In genomic region chr7:151669762-151670161, GRCh38 we compare ENCODE assay signal across 31 cellular contexts.
"Had no signal": no experiment of that assay in that cellular context is flagged by ENCODE, and none has a peak within 500 bp of the region (broad histone marks: within the 10 kb centered on the region; RNA-seq: fewer than 3 reads in every experiment).

No MANE protein-coding gene starts in this region.

- H2AFZ ChIP-seq: neural progenitor cell had no signal

- H3K27ac ChIP-seq: left lung, lower lobe of right lung, neural progenitor cell, ovary, skin epidermis, testis, thyroid gland, transverse colon, upper lobe of right lung had no signal

- H3K36me3 Mint-ChIP-seq: mesothelial cell of epicardium, natural killer cell had no signal

- H3K4me1 ChIP-seq: left lung, testis, transverse colon had no signal

- DNase-seq: head of caudate nucleus; hippocampal formation; kidney glomerular epithelial cell; left cardiac atrium; left lung; lower lobe of right lung; mammary epithelial cell; mesendoderm; naive B cell; natural killer cell; nephron progenitor cell; ovary; right lobe of liver; stimulated activated CD4-positive, alpha-beta T cell treated with anti-CD3 and anti-CD28 coated beads, Interleukin-12 subunit alpha, Interleukin-12 subunit beta, amount 100 ng/mL, for 4 hours; stimulated activated CD4-positive, alpha-beta T cell treated with anti-CD3 and anti-CD28 coated beads, Interleukin-15, amount 100 ng/mL, for 24 hours; stimulated activated CD4-positive, alpha-beta T cell treated with anti-CD3 and anti-CD28 coated beads, Interleukin-2, amount 100 ng/mL, for 24 hours; stimulated activated CD4-positive, alpha-beta T cell treated with anti-CD3 and anti-CD28 coated beads, Interleukin-4, amount 100 ng/mL, for 1 hour; stimulated activated naive CD4-positive, alpha-beta T cell treated with Interleukin-2 at 50 U/mL for 16 hours; stimulated activated naive CD8-positive, alpha-beta T cell treated with anti-CD3 and anti-CD28 coated beads, Interleukin-15, amount 100 ng/mL, for 72 hours; substantia nigra; testis; thyroid gland; transverse colon; upper lobe of right lung had no signal

- H3K9me3 ChIP-seq: lower lobe of right lung, ovary, right lobe of liver, testis, thyroid gland, transverse colon, upper lobe of right lung had no signal

- FAIRE-seq: keratinocyte, urothelium cell line had no signal

- H3K4me3 Mint-ChIP-seq: mesothelial cell of epicardium; natural killer cell; nephron progenitor cell; stimulated activated effector memory CD8-positive, alpha-beta T cell treated with anti-CD3 and anti-CD28 coated beads, Interleukin-12 subunit alpha, Interleukin-12 subunit beta, amount 100 ng/mL, for 72 hours; stimulated activated naive CD8-positive, alpha-beta T cell treated with anti-CD3 and anti-CD28 coated beads, Interleukin-15, amount 100 ng/mL, for 72 hours had no signal

- H3K36me3 ChIP-seq: lower lobe of right lung, neural progenitor cell, ovary, thyroid gland, transverse colon had no signal

- H3K9ac ChIP-seq: neural progenitor cell had no signal

- H3K27me3 Mint-ChIP-seq: naive B cell; stimulated activated naive CD8-positive, alpha-beta T cell treated with anti-CD3 and anti-CD28 coated beads, Interleukin-15, amount 100 ng/mL, for 72 hours had no signal

- H3K4me2 ChIP-seq: neural progenitor cell had no signal

- H3K9me3 Mint-ChIP-seq: natural killer cell had no signal

- ATAC-seq: left cardiac atrium; left lung; lower lobe of right lung; natural killer cell; right lobe of liver; stimulated activated effector memory CD8-positive, alpha-beta T cell treated with anti-CD3 and anti-CD28 coated beads, Interleukin-12 subunit alpha, Interleukin-12 subunit beta, amount 100 ng/mL, for 72 hours; stimulated activated naive CD8-positive, alpha-beta T cell treated with anti-CD3 and anti-CD28 coated beads, Interleukin-15, amount 100 ng/mL, for 72 hours; upper lobe of right lung had no signal

- H3K4me1 Mint-ChIP-seq: stimulated activated naive CD8-positive, alpha-beta T cell treated with anti-CD3 and anti-CD28 coated beads, Interleukin-15, amount 100 ng/mL, for 72 hours had no signal

- H3K4me3 ChIP-seq: left lung, lower lobe of right lung, neural progenitor cell, ovary, right atrium auricular region, right lobe of liver, skin epidermis, testis, thyroid gland, transverse colon, upper lobe of right lung had no signal

- H3K27me3 ChIP-seq: left lung, neural progenitor cell, ovary, right atrium auricular region, right lobe of liver, testis, thyroid gland, transverse colon, upper lobe of right lung had no signal
